Comparison of ENCODE assay signal across 8 cellular contexts in the genomic region with DNA sequence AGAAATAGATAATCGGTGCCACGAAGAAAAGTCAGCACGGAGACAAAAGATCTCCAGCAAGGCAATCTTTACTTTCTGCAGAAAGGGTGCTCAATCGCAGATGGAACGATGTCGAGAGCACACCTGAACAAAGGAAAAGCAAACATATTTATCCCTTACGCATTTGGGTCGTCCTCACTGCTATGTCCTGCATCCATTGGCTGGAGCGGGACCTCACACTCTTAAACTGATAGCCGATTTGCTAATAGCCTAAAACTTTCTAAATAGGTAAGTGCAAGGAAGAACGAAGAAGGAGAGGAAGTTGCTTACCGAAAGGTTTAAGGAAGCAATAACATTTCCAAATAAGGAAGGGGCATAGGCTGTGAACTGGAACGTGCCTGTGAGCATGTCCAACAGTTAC. TPM values are rescaled to one million over a fixed set of nuclear protein-coding genes. Genes with fewer than 3 reads are reported as not detected.
DNase-seq lines count a peak whose midpoint lies in the region; ATAC-seq and TF ChIP-seq lines count a peak whose summit lies in the region.

No MANE protein-coding gene starts in this region.

- H3K27me3 Mint-ChIP-seq in progenitor cell of endocrine pancreas = no peaks in the 10 kb centered on the region

- H3K36me3 Mint-ChIP-seq in progenitor cell of endocrine pancreas (ENCODE audit: insufficient read depth) = peaks cover 4% of the 10 kb centered on the region

- DNase-seq in NOMO-1 treated with DMSO at 0.1 percent for 48 hours (lab: John Stamatoyannopoulos, UW; ENCODE audit: unreplicated experiment) = peak; percentile 35
- DNase-seq in colonic mucosa = no peak
- no peak for DNase-seq in progenitor cell of endocrine pancreas (ENCODE audit: low spot score, unreplicated experiment)
- DNase-seq in cerebellar cortex (ENCODE audit: low spot score) = no peak
- no peak for DNase-seq in NCI-H1092 treated with DMSO at 0.1 percent for 48 hours (lab: John Stamatoyannopoulos, UW)
- no peak for DNase-seq in ureter (ENCODE audit: low spot score)

- H3K9me3 Mint-ChIP-seq in progenitor cell of endocrine pancreas (ENCODE audit: low read depth) = peaks cover 6% of the 10 kb centered on the region

- ATAC-seq in GM21737 (IDR thresholded peaks at IDR 0.05; ENCODE audit: unreplicated experiment) = no peak

- H3K4me3 ChIP-seq in GM08714 (ENCODE audit: low read length) (peak overlapping the region; percentile 94; the same call in 1 of the 2 replicates), colonic mucosa (peak overlapping the region; percentile 96)

- peaks cover 11% of the 10 kb centered on the region for H3K4me1 Mint-ChIP-seq in progenitor cell of endocrine pancreas (ENCODE audit: low read depth)

- peaks cover 4% of the 10 kb centered on the region for H3K4me1 ChIP-seq in colonic mucosa

- intact Hi-C loops in colonic mucosa (cut with DNase I) = no loop called here

- peak overlapping the region; percentile 89 for H3K27ac ChIP-seq in colonic mucosa

- H3K4me3 Mint-ChIP-seq in progenitor cell of endocrine pancreas (ENCODE audit: low read depth) = peak overlapping the region; percentile 88

- no peaks in the 10 kb centered on the region for H3K27me3 ChIP-seq in colonic mucosa

- H3K9ac ChIP-seq in colonic mucosa (ENCODE audit: low read depth in 2 of 2, low read length in 2 of 2) = no peak overlapping the region

- H3K36me3 ChIP-seq in colonic mucosa = no peaks in the 10 kb centered on the region

- no peaks in the 10 kb centered on the region for H3K9me3 ChIP-seq in colonic mucosa

- TF ChIP-seq CTCF in colonic mucosa (IDR thresholded peaks at IDR 0.05) (no peak), progenitor cell of endocrine pancreas (IDR thresholded peaks at IDR 0.05; ENCODE audit: unreplicated experiment) (no peak)

- peak overlapping the region; percentile 25 for H3K27ac Mint-ChIP-seq in progenitor cell of endocrine pancreas

RNA-seq across cellular contexts. Expression of a gene that starts 1.2 kb away (rescaled TPM):
- 10 to 100 TPM; 27.5 to 30.3 TPM for total RNA-seq in colonic mucosa
- total RNA-seq in progenitor cell of endocrine pancreas = 32.9 and 38.2 TPM in 2 replicates
- 57.1 TPM for total RNA-seq in ureter

RNA-seq across cellular contexts. Expression of a gene that starts 30.4 kb away (rescaled TPM):
- total RNA-seq in colonic mucosa (10 to 100 TPM; 53.5 to 78.3 TPM), progenitor cell of endocrine pancreas (69.6 and 72.7 TPM in 2 replicates), ureter (26.2 TPM)
